ENCODE assay signal across 8 cellular contexts in the genomic region with DNA sequence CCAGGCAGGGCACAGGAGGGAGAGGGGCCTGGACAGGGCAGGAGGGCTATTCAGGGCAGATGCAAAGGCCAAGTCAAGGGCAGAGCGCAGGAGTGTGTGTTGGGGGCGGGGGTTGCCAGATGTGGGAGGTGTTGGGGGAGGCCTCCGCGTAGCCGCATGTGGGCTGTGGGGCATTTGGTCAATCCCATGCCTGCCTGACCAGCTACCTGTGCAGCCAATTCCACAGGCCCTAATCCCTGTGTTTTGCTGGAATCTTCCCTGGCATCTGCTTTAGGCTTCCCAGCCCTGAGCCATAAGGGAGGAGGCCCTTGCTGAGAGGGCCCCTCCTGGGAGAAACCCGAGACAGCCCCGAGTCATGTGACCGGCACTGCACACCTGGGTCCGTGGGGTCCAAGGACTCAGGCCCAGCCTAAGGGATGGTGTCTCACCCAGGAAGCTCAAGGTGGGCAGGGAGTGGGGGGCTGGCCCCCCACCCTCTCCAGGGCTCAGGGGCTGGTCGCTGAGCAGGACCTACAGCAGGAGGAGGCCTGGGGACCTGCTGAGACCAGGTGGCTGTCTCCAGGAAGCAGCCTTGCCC. TPM values are rescaled to one million over a fixed set of nuclear protein-coding genes. Genes with fewer than 3 reads are reported as not detected.
DNase-seq lines count a peak whose midpoint lies in the region; ATAC-seq and TF ChIP-seq lines count a peak whose summit lies in the region.

No MANE protein-coding gene starts in this region.

- H3K36me3 Mint-ChIP-seq in activated naive CD4-positive, alpha-beta T cell treated with anti-CD3 and anti-CD28 coated beads for 36 hours (ENCODE audit: low read depth) = peaks cover 11% of the 10 kb centered on the region

- no peaks in the 10 kb centered on the region for H3K9me3 ChIP-seq in upper lobe of right lung

- peak overlapping the region; percentile 93 for H3K27ac ChIP-seq in upper lobe of right lung

- H3K27ac Mint-ChIP-seq in activated naive CD4-positive, alpha-beta T cell treated with anti-CD3 and anti-CD28 coated beads for 36 hours = peak overlapping the region; percentile 98

- CTCF ChIA-PET in activated naive CD4-positive, alpha-beta T cell treated with anti-CD3 and anti-CD28 coated beads for 36 hours (lab: Charles Lee) = interaction anchor here (0.6 to 2.1 kb wide), 7 partner anchors 14 to 46 kb away, joined by 3 to 9 read pairs (median 3); a partner anchor contains a TSS

- H3K36me3 ChIP-seq in upper lobe of right lung = no peaks in the 10 kb centered on the region

- peaks cover 35% of the 10 kb centered on the region for H3K4me1 ChIP-seq in upper lobe of right lung

- ATAC-seq in HG03045 (IDR thresholded peaks at IDR 0.05; ENCODE audit: unreplicated experiment) (peak; percentile 21), upper lobe of right lung (no peak)

- intact Hi-C loops in activated naive CD4-positive, alpha-beta T cell treated with anti-CD3 and anti-CD28 coated beads for 36 hours (cut with micrococcal nuclease) = loop anchor here (1.0 to 2.0 kb wide), 7 partner anchors 20 to 382 kb away; a partner anchor contains a TSS
- intact Hi-C loops in upper lobe of right lung (cut with DNase I) = no loop called here

- H3K4me1 Mint-ChIP-seq in activated naive CD4-positive, alpha-beta T cell treated with anti-CD3 and anti-CD28 coated beads for 36 hours (ENCODE audit: low read depth) = peaks cover 62% of the 10 kb centered on the region

- no peaks in the 10 kb centered on the region for H3K27me3 ChIP-seq in upper lobe of right lung

- DNase-seq in activated naive CD4-positive, alpha-beta T cell treated with anti-CD3 and anti-CD28 coated beads for 36 hours = no peak
- DNase-seq in activated naive CD4-positive, alpha-beta T cell treated with Interleukin-2 at 50 U/mL for 16 hours = no peak
- DNase-seq in T-helper 22 cell (ENCODE audit: low read depth) = peak; percentile 12
- DNase-seq in iPS-NIHi7 (ENCODE audit: extremely low spot score) = peak; percentile 52
- no peak for DNase-seq in upper lobe of right lung
- no peak for DNase-seq in effector CD4-positive, alpha-beta T cell
- no peak for DNase-seq in amygdala (lab: John Stamatoyannopoulos, UW)

- no peaks in the 10 kb centered on the region for H3K27me3 Mint-ChIP-seq in activated naive CD4-positive, alpha-beta T cell treated with anti-CD3 and anti-CD28 coated beads for 36 hours (ENCODE audit: low read depth)

- TF ChIP-seq CTCF in upper lobe of right lung (IDR thresholded peaks at IDR 0.05) = no peak

- no peak overlapping the region for H3K4me3 ChIP-seq in upper lobe of right lung

- no peaks in the 10 kb centered on the region for H3K9me3 Mint-ChIP-seq in activated naive CD4-positive, alpha-beta T cell treated with anti-CD3 and anti-CD28 coated beads for 36 hours

- peak overlapping the region; percentile 65 for H3K4me3 Mint-ChIP-seq in activated naive CD4-positive, alpha-beta T cell treated with anti-CD3 and anti-CD28 coated beads for 36 hours

RNA-seq across cellular contexts. Expression of a gene that starts 20.3 kb away (rescaled TPM):
- total RNA-seq in activated naive CD4-positive, alpha-beta T cell treated with anti-CD3 and anti-CD28 coated beads for 36 hours = 10 to 100 TPM; 13.8 to 14.0 TPM
- 17.8 TPM for total RNA-seq in upper lobe of right lung

RNA-seq across cellular contexts. Expression of a gene that starts 33.5 kb away (rescaled TPM):
- total RNA-seq in activated naive CD4-positive, alpha-beta T cell treated with anti-CD3 and anti-CD28 coated beads for 36 hours = 10 to 100 TPM; 67.7 to 70.6 TPM
- 35.1 TPM for total RNA-seq in upper lobe of right lung

RNA-seq across cellular contexts. Expression of a gene that starts 42.1 kb away (rescaled TPM):
- not detected for total RNA-seq in activated naive CD4-positive, alpha-beta T cell treated with anti-CD3 and anti-CD28 coated beads for 36 hours
- not detected for total RNA-seq in upper lobe of right lung

RNA-seq across cellular contexts. Expression of a gene that starts 45.7 kb away (rescaled TPM):
- 10 to 100 TPM; 59.3 to 59.4 TPM for total RNA-seq in activated naive CD4-positive, alpha-beta T cell treated with anti-CD3 and anti-CD28 coated beads for 36 hours
- total RNA-seq in upper lobe of right lung = 16.2 TPM

RNA-seq across cellular contexts. Expression of a gene that starts 47.6 kb away (rescaled TPM):
- total RNA-seq in activated naive CD4-positive, alpha-beta T cell treated with anti-CD3 and anti-CD28 coated beads for 36 hours = under 1 TPM in 1 of 2 experiments, not detected in 1; 0.29 TPM
- 2.8 TPM for total RNA-seq in upper lobe of right lung

Comparison
In these comparisons a context has a peak if more than half of its experiments do, and no peak if none do; other contexts are left out.
1. DNase-seq: peak in T-helper 22 cell (single experiment) and iPS-NIHi7 (single experiment); none in activated naive CD4-positive, alpha-beta T cell treated with anti-CD3 and anti-CD28 coated beads for 36 hours (single experiment), activated naive CD4-positive, alpha-beta T cell treated with Interleukin-2 at 50 U/mL for 16 hours (single experiment), upper lobe of right lung (single experiment), effector CD4-positive, alpha-beta T cell (single experiment) and amygdala (0 of 56).